8 cellular contexts compared by ENCODE assay signal in genomic region chr3:134029256-134029733, GRCh38. TPM values are rescaled to one million over a fixed set of nuclear protein-coding genes. Genes with fewer than 3 reads are reported as not detected.
A peak's percentile ranks its signal among the peaks of the same experiment; 100 is the strongest.
DNase-seq lines count a peak whose midpoint lies in the region; ATAC-seq and TF ChIP-seq lines count a peak whose summit lies in the region.

No MANE protein-coding gene starts in this region.

- DNase-seq in COLO668 (lab: John Stamatoyannopoulos, UW; ENCODE audit: unreplicated experiment), result peak; percentile 51
- DNase-seq in NCI-H1105 treated with DMSO at 0.1 percent for 48 hours (lab: John Stamatoyannopoulos, UW), result peak; percentile 50
- DNase-seq in natural killer cell, result no peak
- DNase-seq in activated CD4-positive, CD25-positive, alpha-beta regulatory T cell (lab: John Stamatoyannopoulos, UW), result no peak
- no peak for DNase-seq in activated gamma-delta T cell (lab: John Stamatoyannopoulos, UW)
- no peak for DNase-seq in pons (ENCODE audit: low spot score)
- no peak for DNase-seq in GF-D8 (lab: John Stamatoyannopoulos, UW)

- H3K27ac Mint-ChIP-seq in natural killer cell, result no peak overlapping the region

- H3K9me3 ChIP-seq in esophagus (ENCODE audit: control insufficient read depth in 2 of 2, insufficient read depth in 1 of 2, low read depth in 1 of 2, low read length in 1 of 2), result no peaks in the 10 kb centered on the region

- peak overlapping the region; percentile 67 to 71 for H3K4me3 ChIP-seq in esophagus (ENCODE audit: low read depth in 1 of 2, low read length in 2 of 2)

- H3K27me3 Mint-ChIP-seq in natural killer cell (ENCODE audit: low read depth in 2 of 2), result peaks cover 30 to 33% of the 10 kb centered on the region in 2 donors

- H3K9me3 Mint-ChIP-seq in natural killer cell, result no peaks in the 10 kb centered on the region

- H3K27me3 ChIP-seq in esophagus (ENCODE audit: control insufficient read depth in 1 of 2, insufficient read depth in 2 of 2, low read length in 2 of 2), result no peaks in the 10 kb centered on the region

- no peaks in the 10 kb centered on the region for H3K36me3 Mint-ChIP-seq in natural killer cell

- intact Hi-C loops in natural killer cell (cut with micrococcal nuclease), result no loop called here

- no peaks in the 10 kb centered on the region for H3K36me3 ChIP-seq in esophagus (ENCODE audit: control insufficient read depth in 2 of 2, insufficient read depth in 2 of 2, low read length in 1 of 2)

- peak overlapping the region; percentile 74 for H3K4me3 Mint-ChIP-seq in natural killer cell

- H3K4me1 ChIP-seq in esophagus (ENCODE audit: control insufficient read depth in 2 of 2, insufficient read depth in 2 of 2, low read length in 1 of 2), result peaks cover 0 to 9% of the 10 kb centered on the region in 2 donors

- ATAC-seq in natural killer cell, result no peak

- WGBS in esophagus, 2 donors, result 1 to 2% methylated on average over 39 to 43 of the region's 43 CpGs

- H3K4me1 Mint-ChIP-seq in natural killer cell, result no peaks in the 10 kb centered on the region

- no peak for TF ChIP-seq CTCF in natural killer cell (IDR thresholded peaks at IDR 0.05)

- peak overlapping the region in 1 of 2 donors; percentile 26 for H3K27ac ChIP-seq in esophagus (ENCODE audit: low read depth in 2 of 2, low read length in 1 of 2)

RNA-seq across cellular contexts. Expression of gene SLCO2A1, which starts 0.4 kb away (rescaled TPM):
- polyA plus RNA-seq in esophagus, result 1 to 10 TPM; 4.9 to 6.2 TPM
- total RNA-seq in natural killer cell, result not detected

Comparison
In these comparisons a context has a peak if more than half of its experiments do, and no peak if none do; other contexts are left out.
1. DNase-seq: peak in COLO668 (single experiment) and NCI-H1105 treated with DMSO at 0.1 percent for 48 hours (single experiment); none in natural killer cell (single experiment), activated CD4-positive, CD25-positive, alpha-beta regulatory T cell (0 of 4), activated gamma-delta T cell (single experiment), pons (single experiment) and GF-D8 (single experiment).